In the genomic region with DNA sequence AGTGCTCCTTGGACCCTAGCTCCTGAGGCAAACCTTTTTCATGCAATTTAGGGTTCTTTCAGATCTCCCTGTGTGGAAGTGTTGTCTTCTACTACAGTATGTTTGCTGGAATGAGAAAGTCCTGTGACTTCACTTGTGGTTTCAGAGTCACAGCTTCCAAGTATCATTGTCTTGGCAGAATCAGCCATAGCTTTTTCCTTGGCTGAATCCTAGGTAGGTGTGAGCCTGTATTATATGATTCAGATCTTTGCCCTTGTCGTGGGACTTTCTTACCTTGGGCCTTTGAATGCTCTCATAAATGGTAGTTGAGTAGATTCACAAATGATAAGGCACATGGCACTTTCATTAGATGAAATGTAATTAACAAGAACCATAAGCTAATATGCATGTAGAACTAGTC, we compare ENCODE assay signal across 20 cellular contexts. TPM values are rescaled to one million over a fixed set of nuclear protein-coding genes. Genes with fewer than 3 reads are reported as not detected.
A peak's percentile ranks its signal among the peaks of the same experiment; 100 is the strongest.
DNase-seq lines count a peak whose midpoint lies in the region; ATAC-seq and TF ChIP-seq lines count a peak whose summit lies in the region.
"Had no signal": no experiment of that assay in that cellular context is flagged by ENCODE, and none has a peak within 500 bp of the region (broad histone marks: within the 10 kb centered on the region; RNA-seq: fewer than 3 reads in every experiment).

No MANE protein-coding gene starts in this region.

- no peak overlapping the region for H2AFZ ChIP-seq in MM.1S (ENCODE audit: low read length)

- H3K27ac ChIP-seq in MM.1S (ENCODE audit: low read length) (peak overlapping the region; percentile 64; the same call in 1 of the 2 replicates), coronary artery (peak overlapping the region; percentile 88 to 94), testis (peak overlapping the region; percentile 71 to 79)
- H3K27ac ChIP-seq: epithelial cell of prostate, SJCRH30 had no signal

- H3K4me3 ChIP-seq in MM.1S (ENCODE audit: low read length) (no peak overlapping the region), coronary artery (no peak overlapping the region), testis (no peak overlapping the region)
- H3K4me3 ChIP-seq: SJCRH30 had no signal

- WGBS in testis, 2 donors = 38 to 63% methylated on average over 1 of the region's 1 CpG

- DNase-seq in MM.1S = no peak
- no peak for DNase-seq in coronary artery (ENCODE audit: low spot score)
- DNase-seq in kidney tubule cell (ENCODE audit: low spot score) = peak; percentile 71
- no peak for DNase-seq in testis
- DNase-seq in NK-92 (lab: John Stamatoyannopoulos, UW; ENCODE audit: unreplicated experiment) = no peak
- DNase-seq in DMS153 treated with DMSO at 0.1 percent for 48 hours (lab: John Stamatoyannopoulos, UW; ENCODE audit: unreplicated experiment) = no peak
- DNase-seq in inferior parietal cortex (ENCODE audit: extremely low spot score) = no peak
- DNase-seq: activated CD4-positive, CD25-positive, alpha-beta regulatory T cell treated with anti-CD3 and anti-CD28 coated beads, Interleukin-2, amount 50 U/mL, for 72 hours; activated naive CD4-positive, alpha-beta T cell; Calu3; GDM1; MV-4-11; NCI-H1930; NCI-H446 treated with DMSO at 0.1 percent for 48 hours; occipital lobe; SJCRH30; stimulated activated CD4-positive, alpha-beta T cell treated with anti-CD3 and anti-CD28 coated beads, Interleukin-4, amount 100 ng/mL, for 24 hours; T1000 had no signal

- ATAC-seq in GM21717 (IDR thresholded peaks at IDR 0.05; ENCODE audit: unreplicated experiment) = no peak

- peaks cover 100% of the 10 kb centered on the region for H3K79me2 ChIP-seq in MM.1S (ENCODE audit: low read length)

- H3K9me3 ChIP-seq in MM.1S (replicated peaks; ENCODE audit: insufficient read depth, low read length) = no peaks in the 10 kb centered on the region
- H3K9me3 ChIP-seq in testis = no peaks in the 10 kb centered on the region
- H3K9me3 ChIP-seq: SJCRH30 had no signal

- H3K36me3 ChIP-seq in MM.1S (replicated peaks; ENCODE audit: insufficient read depth, low read length) (no peaks in the 10 kb centered on the region), testis (ENCODE audit: low read depth, missing control alignments) (no peaks in the 10 kb centered on the region)
- H3K36me3 ChIP-seq: SJCRH30 had no signal

- peaks cover 53% of the 10 kb centered on the region for H3K4me1 ChIP-seq in MM.1S (ENCODE audit: low read length)
- peaks cover 43% of the 10 kb centered on the region for H3K4me1 ChIP-seq in testis
- H3K4me1 ChIP-seq: SJCRH30 had no signal

- TF ChIP-seq CTCF in MM.1S (IDR thresholded peaks at IDR 0.05; ENCODE audit: low read length) (no peak), coronary artery (IDR thresholded peaks at IDR 0.05) (no peak), testis (IDR thresholded peaks at IDR 0.05) (no peak)

- no peaks in the 10 kb centered on the region for H3K27me3 ChIP-seq in MM.1S (replicated peaks; ENCODE audit: insufficient read depth, low read length)
- no peaks in the 10 kb centered on the region for H3K27me3 ChIP-seq in testis
- H3K27me3 ChIP-seq: SJCRH30 had no signal

- intact Hi-C loops in testis (cut with DNase I; ENCODE audit: low total_unique reads) = no loop called here

- no peaks in the 10 kb centered on the region for H3K9me2 ChIP-seq in MM.1S (replicated peaks; ENCODE audit: insufficient read depth, low read length)

- H4K20me1 ChIP-seq in MM.1S (ENCODE audit: insufficient read depth, low read length) = no peaks in the 10 kb centered on the region

- H3F3A ChIP-seq in MM.1S (ENCODE audit: insufficient read depth, low read length) = peaks cover 26% of the 10 kb centered on the region

- no peak overlapping the region for H3K9ac ChIP-seq in MM.1S (ENCODE audit: low read length)

- H3K4me2 ChIP-seq in MM.1S (ENCODE audit: low read depth, low read length) = 0 out of 2 replicates have a peak overlapping the region, but pooled peaks have one; percentile 5

- no peak for TF ChIP-seq POLR2A in testis (IDR thresholded peaks at IDR 0.05)

RNA-seq across cellular contexts. Expression of gene CARMIL1, which starts 16.5 kb away (rescaled TPM):
- total RNA-seq in testis = 100 to 1,000 TPM; 108 to 120 TPM
- 39.4 TPM for polyA plus RNA-seq in testis (ENCODE audit: insufficient read depth, low read depth, low replicate concordance)
